Comparison of ENCODE assay signal across 8 cellular contexts in the genomic region with DNA sequence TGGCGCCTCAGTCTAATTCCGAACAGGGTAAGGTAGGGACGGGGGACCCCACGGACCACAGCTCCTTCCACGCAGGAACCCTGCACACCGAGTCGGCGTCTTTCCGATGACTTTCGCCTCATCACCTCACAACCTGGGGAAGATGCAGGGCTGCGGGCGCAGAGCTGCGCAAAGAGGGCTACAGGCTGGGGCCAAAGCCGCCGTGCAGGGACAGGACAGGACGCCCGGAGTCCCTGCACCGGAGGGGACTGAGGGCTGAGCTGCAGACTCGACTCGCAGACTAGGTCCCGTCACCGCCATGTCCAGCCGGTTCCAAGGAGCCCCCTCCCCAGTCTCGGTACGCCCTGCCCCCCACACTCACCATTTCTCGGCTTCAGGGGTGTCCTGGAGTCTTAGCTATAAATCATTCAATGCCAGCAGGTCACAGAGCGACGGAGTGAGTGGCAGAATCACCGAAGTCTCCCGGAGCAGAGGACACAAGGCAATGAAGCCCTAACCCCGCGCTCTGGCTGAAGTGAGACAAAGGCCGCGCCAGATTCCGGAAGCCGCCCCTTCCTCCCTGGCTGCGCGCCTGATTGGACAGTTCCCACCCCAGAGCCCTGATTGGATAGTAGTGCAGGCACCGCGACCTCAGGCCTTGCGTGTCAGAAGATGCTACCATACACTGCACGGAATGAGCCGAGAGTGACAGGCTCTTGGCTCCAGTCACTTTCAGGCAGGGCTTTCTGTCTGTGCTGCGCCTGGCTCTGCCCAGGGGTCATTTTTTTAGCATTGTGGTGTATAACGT. TPM values are rescaled to one million over a fixed set of nuclear protein-coding genes. Genes with fewer than 3 reads are reported as not detected.
DNase-seq lines count a peak whose midpoint lies in the region; ATAC-seq, FAIRE-seq and TF ChIP-seq lines count a peak whose summit lies in the region.
"Not testable (repeated sequence)": the region's sequence is repeated elsewhere in the genome, so short reads cannot be mapped to it uniquely, and the experiment has no call there.

A gene (minus strand): TSS at position 522 of the 787 bp plus-strand sequence. CDS start 158 bp downstream, at position 364.

- H3K4me1 ChIP-seq in right atrium auricular region, psoas muscle: not testable (repeated sequence)

- H3K4me3 Mint-ChIP-seq in T-helper 17 cell, result peak within 1 kb of the TSS; percentile 93

- H3K27me3 Mint-ChIP-seq in T-helper 17 cell, result not testable (repeated sequence)

- not testable (repeated sequence) for H3K27me3 ChIP-seq in right atrium auricular region; psoas muscle (ENCODE audit: insufficient read depth in 3 of 3, low read length in 2 of 3)

- 0 to 1% (median 0%) methylated on average over 30 to 41 of the region's 45 CpGs for WGBS in psoas muscle, 3 donors

- H3K36me3 Mint-ChIP-seq in T-helper 17 cell (ENCODE audit: low read depth), result not testable (repeated sequence)

- ATAC-seq in GM18502 (IDR thresholded peaks at IDR 0.05; ENCODE audit: poor library complexity, unreplicated experiment) (peak; percentile 100), HG02943 (IDR thresholded peaks at IDR 0.05; ENCODE audit: low read depth, unreplicated experiment) (peak; percentile 100), T-helper 17 cell (peak; percentile 100), psoas muscle (peak; percentile 100)

- H3K9me3 ChIP-seq in T-helper 17 cell (ENCODE audit: control insufficient read depth, low read length, poor library complexity, severe bottlenecking); right atrium auricular region; psoas muscle: not testable (repeated sequence)

- H3K4me3 ChIP-seq in right atrium auricular region, result peak within 1 kb of the TSS; percentile 67 to 70
- peak within 1 kb of the TSS; percentile 70 for H3K4me3 ChIP-seq in psoas muscle

- peak; percentile 95 for FAIRE-seq in urothelium cell line (lab: Jason Lieb, UNC)

- not testable (repeated sequence) for TF ChIP-seq CTCF in right atrium auricular region (IDR thresholded peaks at IDR 0.05); psoas muscle (IDR thresholded peaks at IDR 0.05)

- peak within 1 kb of the TSS; percentile 80 for H3K27ac Mint-ChIP-seq in T-helper 17 cell

- H3K27ac ChIP-seq in right atrium auricular region (peak within 1 kb of the TSS; percentile 63 to 65), psoas muscle (peak within 1 kb of the TSS; percentile 38)

- DNase-seq in NCI-H187 (lab: John Stamatoyannopoulos, UW) (peak; percentile 69 to 81), T-helper 17 cell (peak; percentile 66 to 80 (median 77)), amygdala (lab: John Stamatoyannopoulos, UW) (peak; percentile 16 to 98 (median 90)), right atrium auricular region (ENCODE audit: low spot score) (peak; percentile 98), psoas muscle (peak; percentile 94 to 96), urothelium cell line (ENCODE audit: low spot score) (peak; percentile 98)

- H3K36me3 ChIP-seq in right atrium auricular region; psoas muscle (ENCODE audit: insufficient read depth in 1 of 2, low read depth in 1 of 2): not testable (repeated sequence)

- intact Hi-C loops in psoas muscle (cut with DNase I), result not testable (repeated sequence)

- not testable (repeated sequence) for H3K4me1 Mint-ChIP-seq in T-helper 17 cell

RNA-seq across cellular contexts. Expression of the gene that starts here (rescaled TPM):
- total RNA-seq in T-helper 17 cell, result 10 to 100 TPM in 1 of 2 donors, 1 to 10 TPM in 1; 5.2 to 10.6 TPM
- total RNA-seq in right atrium auricular region, result 1 to 10 TPM; 1.7 to 3.3 TPM
- 1 to 10 TPM in 3 of 4 donors, under 1 TPM in 1; 0.47 to 3.2 (median 1.2) TPM for total RNA-seq in psoas muscle
- polyA plus RNA-seq in psoas muscle, result 1 to 10 TPM in 2 of 3 donors, under 1 TPM in 1; 0.25 to 2.6 (median 1.1) TPM

Comparison
In these comparisons a context has a peak if more than half of its experiments do, and no peak if none do; other contexts are left out.
1. Peak in every context shown above with its lines: DNase-seq, ATAC-seq, H3K4me3 ChIP-seq and H3K27ac ChIP-seq.